In the genomic region with DNA sequence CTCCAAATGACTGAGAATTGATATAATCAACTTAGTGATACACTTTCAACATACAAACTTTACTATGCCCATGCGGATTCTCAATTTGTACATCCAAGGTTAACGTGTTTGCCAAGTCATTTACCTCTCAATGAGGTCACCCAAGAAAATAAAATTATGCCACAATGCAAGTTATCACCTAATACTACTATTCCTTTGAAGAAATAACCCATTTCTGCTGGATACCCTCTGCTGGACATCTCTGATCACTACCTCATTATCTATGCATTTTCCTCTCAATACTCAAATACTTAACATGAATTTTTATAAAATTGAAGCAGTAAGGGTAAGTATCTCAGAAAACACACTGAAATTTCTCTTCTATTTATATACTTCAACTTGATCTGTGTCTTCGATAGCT, we compare ENCODE assay signal across 16 cellular contexts. TPM values are rescaled to one million over a fixed set of nuclear protein-coding genes. Genes with fewer than 3 reads are reported as not detected.
DNase-seq lines count a peak whose midpoint lies in the region; ATAC-seq, FAIRE-seq and TF ChIP-seq lines count a peak whose summit lies in the region.
"Had no signal": no experiment of that assay in that cellular context is flagged by ENCODE, and none has a peak within 500 bp of the region (broad histone marks: within the 10 kb centered on the region; RNA-seq: fewer than 3 reads in every experiment).

No MANE protein-coding gene starts in this region.

- peak; percentile 61 for FAIRE-seq in G401.6 (lab: Jason Lieb, UNC)
- FAIRE-seq: keratinocyte had no signal

- TF ChIP-seq CTCF in AG09319 (IDR thresholded peaks at IDR 0.05; ENCODE audit: low read depth, low read length), result peak; percentile 9
- TF ChIP-seq CTCF in fibroblast of villous mesenchyme (IDR thresholded peaks at IDR 0.05; ENCODE audit: insufficient read depth, low read depth, low read length), result peak; percentile 35

- DNase-seq in AG09319 (ENCODE audit: extremely low read depth, low read depth) (no peak), T-helper 17 cell (no peak), fibroblast of villous mesenchyme (ENCODE audit: low read depth) (no peak), NCI-H1092 (lab: John Stamatoyannopoulos, UW) (no peak)
- DNase-seq: H7; NCI-H1436; stimulated activated CD4-positive, alpha-beta T cell treated with anti-CD3 and anti-CD28 coated beads, Interleukin-4, amount 100 ng/mL, for 4 hours; testis had no signal

- H3K4me3 ChIP-seq in fibroblast of villous mesenchyme (ENCODE audit: low read depth, low read length), result no peak overlapping the region
- H3K4me3 ChIP-seq: testis had no signal

- H3K4me3 Mint-ChIP-seq in T-helper 17 cell, result peak overlapping the region; percentile 73
- H3K4me3 Mint-ChIP-seq: activated naive CD8-positive, alpha-beta T cell had no signal

- peak overlapping the region; percentile 98 for H3K27ac Mint-ChIP-seq in T-helper 17 cell
- H3K27ac Mint-ChIP-seq: activated naive CD8-positive, alpha-beta T cell had no signal

- H3K36me3 Mint-ChIP-seq in T-helper 17 cell (ENCODE audit: low read depth), result no peaks in the 10 kb centered on the region

- peaks cover 51% of the 10 kb centered on the region for H3K4me1 Mint-ChIP-seq in T-helper 17 cell

- peak; percentile 21 for ATAC-seq in T-helper 17 cell
- no peak for ATAC-seq in HG03442 (IDR thresholded peaks at IDR 0.05; ENCODE audit: unreplicated experiment)
- ATAC-seq in GM18498 (IDR thresholded peaks at IDR 0.05; ENCODE audit: unreplicated experiment), result no peak
- ATAC-seq in GM18520 (IDR thresholded peaks at IDR 0.05; ENCODE audit: unreplicated experiment), result no peak
- ATAC-seq: activated CD4-positive, CD25-positive, alpha-beta regulatory T cell treated with anti-CD3 and anti-CD28 coated beads, Interleukin-2, amount 50 U/mL, for 24 hours had no signal

- H3K9me3 ChIP-seq in T-helper 17 cell (ENCODE audit: control insufficient read depth, low read length, poor library complexity, severe bottlenecking), result no peaks in the 10 kb centered on the region
- H3K9me3 ChIP-seq: neutrophil, testis had no signal

- H3K27me3 Mint-ChIP-seq in T-helper 17 cell, result no peaks in the 10 kb centered on the region
- H3K27me3 Mint-ChIP-seq: activated naive CD8-positive, alpha-beta T cell had no signal

RNA-seq across cellular contexts. Expression of a gene that starts 12.7 kb away (rescaled TPM):
- 10 to 100 TPM; 81.5 to 91.5 TPM for total RNA-seq in T-helper 17 cell
- total RNA-seq in fibroblast of villous mesenchyme, result 40.6 and 57.0 TPM in 2 replicates
